Comparison of ENCODE assay signal across 8 cellular contexts in the genomic region with DNA sequence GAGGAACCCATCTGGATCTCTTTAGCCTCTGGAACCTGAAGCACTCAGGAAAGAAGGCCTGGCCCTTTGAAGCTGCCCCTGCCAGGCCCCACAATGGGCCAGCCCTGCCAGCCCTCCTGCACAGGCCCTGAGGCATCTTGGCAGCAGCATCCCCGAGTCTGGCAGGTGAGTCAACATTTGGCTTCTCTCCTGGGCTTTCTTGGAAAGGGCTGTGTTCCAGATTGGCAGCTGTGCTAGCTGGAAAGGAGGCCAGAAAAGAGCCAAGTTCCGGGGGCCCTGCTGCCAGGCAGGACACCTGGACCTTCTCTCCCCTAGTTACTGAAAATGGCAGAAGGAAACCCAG.
DNase-seq lines count a peak whose midpoint lies in the region; ATAC-seq, FAIRE-seq and TF ChIP-seq lines count a peak whose summit lies in the region.

No MANE protein-coding gene starts in this region.

- WGBS in gastroesophageal sphincter (ENCODE audit: low coverage in 1 of 2), 2 donors: 40% methylated on average over 1 of the region's 2 CpGs; no CpG with 5 or more reads in 1 of the 2 donors
- WGBS in small intestine, 3 donors: 14 to 38% (median 16%) methylated on average over 2 of the region's 2 CpGs
- 89% methylated on average over 2 of the region's 2 CpGs; no CpG with 5 or more reads in 1 of the 2 experiments for WGBS in endodermal cell (ENCODE audit: insufficient coverage in 1 of 2, insufficient read length in 1 of 2), 2 experiments

- TF ChIP-seq CTCF in RWPE2 (IDR thresholded peaks at IDR 0.05; ENCODE audit: poor library complexity, severe bottlenecking) (no peak), gastroesophageal sphincter (IDR thresholded peaks at IDR 0.05) (no peak), endodermal cell (conservative IDR thresholded peaks at IDR 0.05) (no peak)

- H3K4me1 Mint-ChIP-seq in endodermal cell: peaks cover 13% of the 10 kb centered on the region

- no peak for TF ChIP-seq POLR2A in gastroesophageal sphincter (IDR thresholded peaks at IDR 0.05)

- no peaks in the 10 kb centered on the region for H3K9me3 ChIP-seq in RWPE2 (ENCODE audit: severe bottlenecking)
- no peaks in the 10 kb centered on the region for H3K9me3 ChIP-seq in gastroesophageal sphincter
- H3K9me3 ChIP-seq in small intestine (ENCODE audit: control insufficient read depth, low read depth): no peaks in the 10 kb centered on the region
- no peaks in the 10 kb centered on the region for H3K9me3 ChIP-seq in endodermal cell (ENCODE audit: control insufficient read depth, low read length)

- H3K27ac Mint-ChIP-seq in endodermal cell: no peak overlapping the region

- H3K36me3 ChIP-seq in RWPE2 (ENCODE audit: low read depth) (no peaks in the 10 kb centered on the region), gastroesophageal sphincter (no peaks in the 10 kb centered on the region), small intestine (ENCODE audit: control insufficient read depth in 2 of 2, insufficient read depth in 2 of 2, low read length in 2 of 2) (no peaks in the 10 kb centered on the region), endodermal cell (ENCODE audit: control insufficient read depth, insufficient read depth, low read length) (no peaks in the 10 kb centered on the region)

- H3K27me3 Mint-ChIP-seq in endodermal cell (ENCODE audit: insufficient read depth): peaks cover 2% of the 10 kb centered on the region

- DNase-seq in HCEC 1CT: peak; percentile 61
- DNase-seq in RWPE2 (ENCODE audit: low spot score): peak; percentile 91
- peak; percentile 25 for DNase-seq in small intestine
- no peak for DNase-seq in SKM-1 (lab: John Stamatoyannopoulos, UW; ENCODE audit: unreplicated experiment)
- no peak for DNase-seq in NCI-H187 treated with DMSO at 0.1 percent for 48 hours (lab: John Stamatoyannopoulos, UW)
- DNase-seq in endodermal cell: no peak
- DNase-seq in SK-N-DZ (ENCODE audit: low spot score): no peak

- ATAC-seq in RWPE2 (ENCODE audit: low read depth) (peak; percentile 97), gastroesophageal sphincter (peak; percentile 93)

- H3K9ac ChIP-seq in endodermal cell (ENCODE audit: extremely low read depth, low read length, poor library complexity, severe bottlenecking): no peak overlapping the region

- no peak overlapping the region for H3K4me3 Mint-ChIP-seq in endodermal cell

- peaks cover 38% of the 10 kb centered on the region for H3K4me1 ChIP-seq in RWPE2 (ENCODE audit: insufficient read depth, poor library complexity, severe bottlenecking)
- H3K4me1 ChIP-seq in gastroesophageal sphincter: peaks cover 0 to 14% (median 3%) of the 10 kb centered on the region in 3 donors
- H3K4me1 ChIP-seq in small intestine (ENCODE audit: control insufficient read depth in 2 of 2, insufficient read depth in 1 of 2, low read depth in 1 of 2, low read length in 1 of 2): no peaks in the 10 kb centered on the region
- H3K4me1 ChIP-seq in endodermal cell (ENCODE audit: control insufficient read depth, insufficient read depth, low read length): no peaks in the 10 kb centered on the region

- no peak for FAIRE-seq in small intestine (lab: Jason Lieb, UNC)

- H3K9me3 Mint-ChIP-seq in endodermal cell: no peaks in the 10 kb centered on the region

- H3K36me3 Mint-ChIP-seq in endodermal cell (ENCODE audit: low read depth): no peaks in the 10 kb centered on the region

- no peak for TF ChIP-seq EP300 in gastroesophageal sphincter (IDR thresholded peaks at IDR 0.05)

- H3K27ac ChIP-seq in RWPE2 (ENCODE audit: poor library complexity, severe bottlenecking): peak overlapping the region; percentile 60
- H3K27ac ChIP-seq in gastroesophageal sphincter: peak overlapping the region in 3 of 4 donors; percentile 5 to 42 (median 38)
- no peak overlapping the region for H3K27ac ChIP-seq in small intestine (ENCODE audit: low read depth in 1 of 2, low read length in 1 of 2)
- H3K27ac ChIP-seq in endodermal cell (ENCODE audit: low read depth, low read length): no peak overlapping the region

- H3K27me3 ChIP-seq in RWPE2 (ENCODE audit: insufficient read depth, poor library complexity, severe bottlenecking) (no peaks in the 10 kb centered on the region), gastroesophageal sphincter (peaks cover 3% of the 10 kb centered on the region), small intestine (ENCODE audit: control insufficient read depth in 2 of 2, insufficient read depth in 2 of 2, low read length in 2 of 2) (no peaks in the 10 kb centered on the region), endodermal cell (ENCODE audit: control insufficient read depth, insufficient read depth, low read length, poor library complexity, severe bottlenecking) (no peaks in the 10 kb centered on the region)

- H3K4me3 ChIP-seq in RWPE2 (ENCODE audit: severe bottlenecking): no peak overlapping the region
- H3K4me3 ChIP-seq in gastroesophageal sphincter: no peak overlapping the region
- H3K4me3 ChIP-seq in small intestine (ENCODE audit: low read depth in 1 of 2, low read length in 2 of 2): no peak overlapping the region
- H3K4me3 ChIP-seq in endodermal cell (ENCODE audit: low read length): no peak overlapping the region

Comparison
In these comparisons a context has a peak if more than half of its experiments do, and no peak if none do; other contexts are left out.
1. DNase-seq: peak in HCEC 1CT (single experiment), RWPE2 (single experiment) and small intestine (single experiment); none in SKM-1 (single experiment), NCI-H187 treated with DMSO at 0.1 percent for 48 hours (single experiment), endodermal cell (single experiment) and SK-N-DZ (single experiment).
2. H3K27ac ChIP-seq: peak in RWPE2 (single experiment) and gastroesophageal sphincter (3 of 4); none in small intestine (0 of 2) and endodermal cell (single experiment).